In the genomic region with DNA sequence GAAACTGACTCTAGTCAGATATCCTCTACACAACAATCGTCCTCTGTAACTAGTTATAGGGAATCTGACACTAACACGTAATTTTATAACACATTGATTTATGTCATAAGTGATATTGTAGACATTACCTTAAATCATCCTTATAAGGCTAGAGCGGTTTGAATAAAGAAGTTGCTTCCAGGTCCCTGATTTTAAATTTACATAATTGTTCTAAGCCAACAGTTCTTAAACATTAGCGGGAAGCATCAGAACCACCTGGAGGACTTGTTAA, we compare ENCODE assay signal across 8 cellular contexts. TPM values are rescaled to one million over a fixed set of nuclear protein-coding genes. Genes with fewer than 3 reads are reported as not detected.
DNase-seq lines count a peak whose midpoint lies in the region; ATAC-seq and TF ChIP-seq lines count a peak whose summit lies in the region.

No MANE protein-coding gene starts in this region.

- peaks cover 5% of the 10 kb centered on the region for H3K36me3 Mint-ChIP-seq in activated CD8-positive, alpha-beta memory T cell treated with anti-CD3 and anti-CD28 coated beads, Interleukin-2, amount 10 ng/mL, durations not matched to agents 7 days and 5 days
- H3K36me3 Mint-ChIP-seq in activated T-helper 1 cell treated with anti-CD3 and anti-CD28 coated beads, Interleukin-12 subunit alpha, Interleukin-12 subunit beta, Interleukin-2, Interleukin-4 antibody, amounts not matched to agents 30 ng/mL and 10 ng/mL and 1 ng/mL, durations not matched to agents 14 hours and 24 hours and 36 hours (ENCODE audit: low read depth), result no peaks in the 10 kb centered on the region

- peaks cover 59% of the 10 kb centered on the region for H3K4me1 Mint-ChIP-seq in activated CD8-positive, alpha-beta memory T cell treated with anti-CD3 and anti-CD28 coated beads, Interleukin-2, amount 10 ng/mL, durations not matched to agents 7 days and 5 days
- peaks cover 57% of the 10 kb centered on the region for H3K4me1 Mint-ChIP-seq in activated T-helper 1 cell treated with anti-CD3 and anti-CD28 coated beads, Interleukin-12 subunit alpha, Interleukin-12 subunit beta, Interleukin-2, Interleukin-4 antibody, amounts not matched to agents 30 ng/mL and 10 ng/mL and 1 ng/mL, durations not matched to agents 14 hours and 24 hours and 36 hours (ENCODE audit: low read depth)

- DNase-seq in activated CD8-positive, alpha-beta memory T cell treated with anti-CD3 and anti-CD28 coated beads, Interleukin-2, amount 10 ng/mL, durations not matched to agents 7 days and 5 days, result no peak
- DNase-seq in activated CD8-positive, alpha-beta memory T cell treated with anti-CD3 and anti-CD28 coated beads, Interleukin-2, amount 50 U/mL, for 48 hours, result no peak
- DNase-seq in activated T-helper 1 cell treated with anti-CD3 and anti-CD28 coated beads, Interleukin-12 subunit alpha, Interleukin-12 subunit beta, Interleukin-2, Interleukin-4 antibody, amounts not matched to agents 30 ng/mL and 10 ng/mL and 1 ng/mL, durations not matched to agents 14 hours and 24 hours and 36 hours (ENCODE audit: low spot score), result no peak
- DNase-seq in left lung (no peak), UCSD-AML1 (lab: John Stamatoyannopoulos, UW; ENCODE audit: unreplicated experiment) (no peak), kidney tubule cell (ENCODE audit: low spot score) (no peak), lower leg skin (ENCODE audit: low spot score in 2 of 2) (no peak)

- CTCF ChIA-PET in activated CD8-positive, alpha-beta memory T cell treated with anti-CD3 and anti-CD28 coated beads, Interleukin-2, amount 10 ng/mL, durations not matched to agents 7 days and 5 days (lab: Charles Lee), result interaction anchor here (0.9 kb wide), 1 partner anchor 14 kb away, joined by 3 read pairs; no protein-coding TSS in a partner anchor

- no peaks in the 10 kb centered on the region for H3K36me3 ChIP-seq in left lung

- H3K9me3 ChIP-seq in left lung, result no peaks in the 10 kb centered on the region

- TF ChIP-seq POLR2A in lower leg skin (IDR thresholded peaks at IDR 0.05), result no peak

- intact Hi-C loops in activated T-helper 1 cell treated with anti-CD3 and anti-CD28 coated beads, Interleukin-12 subunit alpha, Interleukin-12 subunit beta, Interleukin-2, Interleukin-4 antibody, amounts not matched to agents 30 ng/mL and 10 ng/mL and 1 ng/mL, durations not matched to agents 14 hours and 24 hours and 36 hours (cut with micrococcal nuclease), result no loop called here
- intact Hi-C loops in left lung (cut with DNase I) (no loop called here), lower leg skin (cut with DNase I; ENCODE audit: low total_unique reads) (no loop called here)

- peak overlapping the region; percentile 84 for H3K27ac Mint-ChIP-seq in activated CD8-positive, alpha-beta memory T cell treated with anti-CD3 and anti-CD28 coated beads, Interleukin-2, amount 10 ng/mL, durations not matched to agents 7 days and 5 days
- H3K27ac Mint-ChIP-seq in activated T-helper 1 cell treated with anti-CD3 and anti-CD28 coated beads, Interleukin-12 subunit alpha, Interleukin-12 subunit beta, Interleukin-2, Interleukin-4 antibody, amounts not matched to agents 30 ng/mL and 10 ng/mL and 1 ng/mL, durations not matched to agents 14 hours and 24 hours and 36 hours, result no peak overlapping the region

- peak overlapping the region; percentile 90 for H3K4me3 Mint-ChIP-seq in activated CD8-positive, alpha-beta memory T cell treated with anti-CD3 and anti-CD28 coated beads, Interleukin-2, amount 10 ng/mL, durations not matched to agents 7 days and 5 days
- peak overlapping the region; percentile 91 for H3K4me3 Mint-ChIP-seq in activated T-helper 1 cell treated with anti-CD3 and anti-CD28 coated beads, Interleukin-12 subunit alpha, Interleukin-12 subunit beta, Interleukin-2, Interleukin-4 antibody, amounts not matched to agents 30 ng/mL and 10 ng/mL and 1 ng/mL, durations not matched to agents 14 hours and 24 hours and 36 hours

- TF ChIP-seq CTCF in left lung (IDR thresholded peaks at IDR 0.05) (no peak), lower leg skin (IDR thresholded peaks at IDR 0.05) (no peak)

- ATAC-seq in activated CD8-positive, alpha-beta memory T cell treated with anti-CD3 and anti-CD28 coated beads, Interleukin-2, amount 10 ng/mL, durations not matched to agents 7 days and 5 days, result no peak
- no peak for ATAC-seq in left lung

- no peaks in the 10 kb centered on the region for H3K9me3 Mint-ChIP-seq in activated CD8-positive, alpha-beta memory T cell treated with anti-CD3 and anti-CD28 coated beads, Interleukin-2, amount 10 ng/mL, durations not matched to agents 7 days and 5 days (ENCODE audit: low read depth)
- H3K9me3 Mint-ChIP-seq in activated T-helper 1 cell treated with anti-CD3 and anti-CD28 coated beads, Interleukin-12 subunit alpha, Interleukin-12 subunit beta, Interleukin-2, Interleukin-4 antibody, amounts not matched to agents 30 ng/mL and 10 ng/mL and 1 ng/mL, durations not matched to agents 14 hours and 24 hours and 36 hours, result no peaks in the 10 kb centered on the region

- WGBS in lower leg skin, 2 donors, result 26 to 27% methylated on average over 4 of the region's 4 CpGs

- no peaks in the 10 kb centered on the region for H3K27me3 ChIP-seq in left lung

- H3K27ac ChIP-seq in left lung (peak overlapping the region; percentile 89 to 97), temporal lobe (ENCODE audit: low read depth, low read length) (peak overlapping the region; percentile 94)

- H3K4me1 ChIP-seq in left lung, result peaks cover 24 to 58% of the 10 kb centered on the region in 2 donors

- no peaks in the 10 kb centered on the region for H3K27me3 Mint-ChIP-seq in activated CD8-positive, alpha-beta memory T cell treated with anti-CD3 and anti-CD28 coated beads, Interleukin-2, amount 10 ng/mL, durations not matched to agents 7 days and 5 days
- peaks cover 2% of the 10 kb centered on the region for H3K27me3 Mint-ChIP-seq in activated T-helper 1 cell treated with anti-CD3 and anti-CD28 coated beads, Interleukin-12 subunit alpha, Interleukin-12 subunit beta, Interleukin-2, Interleukin-4 antibody, amounts not matched to agents 30 ng/mL and 10 ng/mL and 1 ng/mL, durations not matched to agents 14 hours and 24 hours and 36 hours (ENCODE audit: insufficient read depth)

- H3K4me3 ChIP-seq in left lung (peak overlapping the region in 1 of 2 donors; percentile 75), lower leg skin (ENCODE audit: low read depth, poor library complexity, severe bottlenecking) (no peak overlapping the region)

RNA-seq across cellular contexts. Expression of a gene that starts 0.7 kb away (rescaled TPM):
- total RNA-seq in activated CD8-positive, alpha-beta memory T cell treated with anti-CD3 and anti-CD28 coated beads, Interleukin-2, amount 10 ng/mL, durations not matched to agents 7 days and 5 days, result 1 to 10 TPM; 5.9 to 7.5 TPM
- total RNA-seq in activated T-helper 1 cell treated with anti-CD3 and anti-CD28 coated beads, Interleukin-12 subunit alpha, Interleukin-12 subunit beta, Interleukin-2, Interleukin-4 antibody, amounts not matched to agents 30 ng/mL and 10 ng/mL and 1 ng/mL, durations not matched to agents 14 hours and 24 hours and 36 hours, result 11.7 and 12.5 TPM in 2 replicates
- total RNA-seq in left lung, result 10 to 100 TPM; 12.3 to 13.7 TPM
- total RNA-seq in temporal lobe, result 30.0 TPM
- total RNA-seq in lower leg skin, result 10 to 100 TPM; 13.1 to 22.5 (median 17.4) TPM

RNA-seq across cellular contexts. Expression of a gene that starts 2.9 kb away (rescaled TPM):
- total RNA-seq in activated CD8-positive, alpha-beta memory T cell treated with anti-CD3 and anti-CD28 coated beads, Interleukin-2, amount 10 ng/mL, durations not matched to agents 7 days and 5 days, result 10 to 100 TPM; 61.8 to 67.3 TPM
- total RNA-seq in activated T-helper 1 cell treated with anti-CD3 and anti-CD28 coated beads, Interleukin-12 subunit alpha, Interleukin-12 subunit beta, Interleukin-2, Interleukin-4 antibody, amounts not matched to agents 30 ng/mL and 10 ng/mL and 1 ng/mL, durations not matched to agents 14 hours and 24 hours and 36 hours, result 67.3 and 73.2 TPM in 2 replicates
- total RNA-seq in left lung (100 to 1,000 TPM in 1 of 2 donors, 10 to 100 TPM in 1; 77.6 to 111 TPM), temporal lobe (32.7 TPM), lower leg skin (10 to 100 TPM; 22.5 to 45.0 (median 28.3) TPM)
